In the genomic region with DNA sequence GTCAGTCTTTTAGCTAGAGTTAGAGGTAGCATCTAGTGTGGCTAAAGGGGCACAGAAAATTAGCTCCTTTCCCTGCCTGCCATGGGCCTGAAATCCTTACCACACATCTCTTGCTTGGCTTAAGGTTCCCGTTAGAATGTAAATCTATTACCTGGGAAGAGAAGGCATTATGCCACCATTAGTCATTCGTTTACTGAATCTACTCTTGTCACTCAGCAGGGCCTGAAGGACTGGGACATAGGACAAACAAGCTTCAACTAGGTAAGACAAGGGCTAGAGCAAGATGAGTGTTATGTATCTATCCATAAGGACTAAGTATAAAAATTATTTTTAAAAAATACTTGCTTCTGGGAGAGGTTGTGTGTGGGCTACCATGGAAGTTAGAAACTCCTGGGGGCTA, we compare ENCODE assay signal across 28 cellular contexts.
"Had no signal": no experiment of that assay in that cellular context is flagged by ENCODE, and none has a peak within 500 bp of the region (broad histone marks: within the 10 kb centered on the region; RNA-seq: fewer than 3 reads in every experiment).

No MANE protein-coding gene starts in this region.

- DNase-seq: activated CD4-positive, alpha-beta memory T cell treated with anti-CD3 and anti-CD28 coated beads, Interleukin-2, amount 10 ng/mL, durations not matched to agents 7 days and 5 days; activated CD4-positive, alpha-beta T cell treated with anti-CD3 and anti-CD28 coated beads for 36 hours; activated CD4-positive, alpha-beta T cell treated with anti-CD3 and anti-CD28 coated beads, Interleukin-2, amount 50 U/mL, for 1 hour; activated CD8-positive, alpha-beta memory T cell treated with anti-CD3 and anti-CD28 coated beads for 24 hours; activated CD8-positive, alpha-beta memory T cell treated with anti-CD3 and anti-CD28 coated beads, Interleukin-2, amount 10 ng/mL, durations not matched to agents 7 days and 5 days; activated CD8-positive, alpha-beta memory T cell treated with anti-CD3 and anti-CD28 coated beads, Interleukin-2, amount 50 U/mL, for 48 hours; activated effector memory CD4-positive, alpha-beta T cell treated with Interleukin-2 at 50 U/mL for 16 hours; activated naive CD4-positive, alpha-beta T cell treated with anti-CD3 and anti-CD28 coated beads, Interleukin-2, amount 10 ng/mL, durations not matched to agents 7 days and 5 days; activated naive CD8-positive, alpha-beta T cell treated with anti-CD3 and anti-CD28 coated beads, Interleukin-2, amount 50 U/mL, for 24 hours; activated T-cell treated with anti-CD3 and anti-CD28 coated beads, Interleukin-2, amount 50 U/mL, for 48 hours; anterior cingulate cortex; NCI-H1092 treated with DMSO at 0.1 percent for 48 hours; NCI-H1417; NCI-H146; NCI-H187; NCI-H2029 treated with DMSO at 0.1 percent for 48 hours; NCI-H2107; NCI-H2171; NCI-H510A; NCI-H526; NCI-H748 treated with DMSO at 0.1 percent for 48 hours; NK-92 treated with Interleukin-12 subunit alpha and Interleukin-12 subunit beta, amount 100 ng/mL, for 24 hours; Right ventricle myocardium superior; SW 1271; T-helper 1 cell; T-helper 2 cell; T-helper 9 cell had no signal

- H3K27ac ChIP-seq: coronary artery had no signal

- ATAC-seq: activated CD4-positive, alpha-beta T cell treated with anti-CD3 and anti-CD28 coated beads for 36 hours; activated CD8-positive, alpha-beta memory T cell treated with anti-CD3 and anti-CD28 coated beads, Interleukin-2, amount 10 ng/mL, durations not matched to agents 7 days and 5 days; activated naive CD8-positive, alpha-beta T cell treated with anti-CD3 and anti-CD28 coated beads, Interleukin-2, amount 50 U/mL, for 24 hours had no signal

- H3K4me3 ChIP-seq: coronary artery had no signal
